8 cellular contexts compared by ENCODE assay signal in genomic region chr15:101489633-101490407, GRCh38. TPM values are rescaled to one million over a fixed set of nuclear protein-coding genes. Genes with fewer than 3 reads are reported as not detected.
DNase-seq lines count a peak whose midpoint lies in the region; ATAC-seq and TF ChIP-seq lines count a peak whose summit lies in the region.

TSS of gene PCSK6 (minus strand) at chr15:101489707. CDS start at chr15:101489670, 37 bp downstream.

- peaks cover 0 to 58% (median 11%) of the 10 kb centered on the region in 3 donors for H3K27me3 ChIP-seq in stomach

- no peaks in the 10 kb centered on the region for H3K9me3 ChIP-seq in stomach

- peak within 1 kb of the TSS; percentile 46 to 54 (median 49) for H3K4me3 ChIP-seq in stomach

- H3K9me3 Mint-ChIP-seq in activated naive CD8-positive, alpha-beta T cell treated with anti-CD3 and anti-CD28 coated beads, Interleukin-2, amount 10 ng/mL, durations not matched to agents 7 days and 5 days = no peaks in the 10 kb centered on the region

- DNase-seq in activated CD8-positive, alpha-beta memory T cell treated with anti-CD3 and anti-CD28 coated beads for 24 hours = peak; percentile 56
- no peak for DNase-seq in activated CD8-positive, alpha-beta memory T cell treated with anti-CD3 and anti-CD28 coated beads, Interleukin-2, amount 50 U/mL, for 4 hours
- DNase-seq in activated naive CD8-positive, alpha-beta T cell treated with anti-CD3 and anti-CD28 coated beads, Interleukin-2, amount 10 ng/mL, durations not matched to agents 7 days and 5 days = peak; percentile 52
- peak; percentile 56 for DNase-seq in islet precursor cell
- peak; percentile 51 for DNase-seq in stomach
- DNase-seq in GF-D8 (lab: John Stamatoyannopoulos, UW) = no peak

- peak; percentile 23 for ATAC-seq in activated naive CD8-positive, alpha-beta T cell treated with anti-CD3 and anti-CD28 coated beads, Interleukin-2, amount 10 ng/mL, durations not matched to agents 7 days and 5 days (ENCODE audit: low read depth)
- ATAC-seq in HG02623 (IDR thresholded peaks at IDR 0.05; ENCODE audit: unreplicated experiment) (no peak), HG03432 (IDR thresholded peaks at IDR 0.05; ENCODE audit: unreplicated experiment) (no peak)

- H3K27ac Mint-ChIP-seq in activated naive CD8-positive, alpha-beta T cell treated with anti-CD3 and anti-CD28 coated beads, Interleukin-2, amount 10 ng/mL, durations not matched to agents 7 days and 5 days = no peak within 1 kb of the TSS

- H3K4me3 Mint-ChIP-seq in activated naive CD8-positive, alpha-beta T cell treated with anti-CD3 and anti-CD28 coated beads, Interleukin-2, amount 10 ng/mL, durations not matched to agents 7 days and 5 days = peak within 1 kb of the TSS; percentile 46

- intact Hi-C loops in stomach (cut with DNase I; ENCODE audit: low total_unique reads) = no loop called here

- TF ChIP-seq CTCF in stomach (IDR thresholded peaks at IDR 0.05) = no peak

- H3K36me3 Mint-ChIP-seq in activated naive CD8-positive, alpha-beta T cell treated with anti-CD3 and anti-CD28 coated beads, Interleukin-2, amount 10 ng/mL, durations not matched to agents 7 days and 5 days = no peaks in the 10 kb centered on the region

- TF ChIP-seq EP300 in stomach (IDR thresholded peaks at IDR 0.05) = no peak

- TF ChIP-seq POLR2A in stomach (IDR thresholded peaks at IDR 0.05) = no peak

- H3K27me3 Mint-ChIP-seq in activated naive CD8-positive, alpha-beta T cell treated with anti-CD3 and anti-CD28 coated beads, Interleukin-2, amount 10 ng/mL, durations not matched to agents 7 days and 5 days = peaks cover 53% of the 10 kb centered on the region

- WGBS in stomach, 5 donors = 22 to 81% (median 42%) methylated on average over 26 to 94 of the region's 103 CpGs

- H3K4me1 Mint-ChIP-seq in activated naive CD8-positive, alpha-beta T cell treated with anti-CD3 and anti-CD28 coated beads, Interleukin-2, amount 10 ng/mL, durations not matched to agents 7 days and 5 days = no peaks in the 10 kb centered on the region

- H3K36me3 ChIP-seq in stomach = no peaks in the 10 kb centered on the region

- peaks cover 8 to 19% (median 12%) of the 10 kb centered on the region in 4 donors for H3K4me1 ChIP-seq in stomach

- POLR2A ChIA-PET in activated naive CD8-positive, alpha-beta T cell treated with anti-CD3 and anti-CD28 coated beads, Interleukin-2, amount 10 ng/mL, durations not matched to agents 7 days and 5 days (lab: Charles Lee) = no interaction called here

- H3K27ac ChIP-seq in stomach = peak within 1 kb of the TSS in 3 of 5 donors; percentile 39 to 80 (median 42)

RNA-seq across cellular contexts. Expression of gene PCSK6, which starts in this region (rescaled TPM):
- 1 to 10 TPM; 1.4 to 2.1 TPM for total RNA-seq in activated naive CD8-positive, alpha-beta T cell treated with anti-CD3 and anti-CD28 coated beads, Interleukin-2, amount 10 ng/mL, durations not matched to agents 7 days and 5 days
- 10 to 100 TPM in 4 of 5 donors, 1 to 10 TPM in 1; 2.9 to 91.5 (median 24.4) TPM for total RNA-seq in stomach
- polyA plus RNA-seq in stomach = 10 to 100 TPM in 1 of 3 donors, 1 to 10 TPM in 2; 2.8 to 14.4 (median 8.2) TPM

Comparison
In these comparisons a context has a peak if more than half of its experiments do, and no peak if none do; other contexts are left out.
1. DNase-seq: peak in activated CD8-positive, alpha-beta memory T cell treated with anti-CD3 and anti-CD28 coated beads for 24 hours (single experiment), activated naive CD8-positive, alpha-beta T cell treated with anti-CD3 and anti-CD28 coated beads, Interleukin-2, amount 10 ng/mL, durations not matched to agents 7 days and 5 days (single experiment), islet precursor cell (single experiment) and stomach (single experiment); none in activated CD8-positive, alpha-beta memory T cell treated with anti-CD3 and anti-CD28 coated beads, Interleukin-2, amount 50 U/mL, for 4 hours (single experiment) and GF-D8 (single experiment).